26 cellular contexts compared by ENCODE assay signal in genomic region chrX:68179355-68179754, GRCh38.
"Had no signal": no experiment of that assay in that cellular context is flagged by ENCODE, and none has a peak within 500 bp of the region (broad histone marks: within the 10 kb centered on the region; RNA-seq: fewer than 3 reads in every experiment).

No MANE protein-coding gene starts in this region.

- H3K36me3 Mint-ChIP-seq: memory B cell; natural killer cell; stimulated activated memory B cell treated with anti-CD40 and anti-IgM and Interleukin-4, amounts not matched to agents 10 μg/mL and 1 μg/mL and 100 μg/mL, for 72 hours had no signal

- H3K4me2 ChIP-seq: hepatocyte had no signal

- FAIRE-seq: kidney had no signal

- H3K79me2 ChIP-seq: hepatocyte had no signal

- H3K36me3 ChIP-seq: gastrocnemius medialis, heart left ventricle, ovary, sigmoid colon, tibial artery had no signal

- H3K27me3 Mint-ChIP-seq: stimulated activated memory B cell treated with anti-CD40 and anti-IgM and Interleukin-4, amounts not matched to agents 10 μg/mL and 1 μg/mL and 100 μg/mL, for 72 hours; type B pancreatic cell had no signal

- H2AFZ ChIP-seq: hepatocyte had no signal

- H3K4me1 Mint-ChIP-seq: memory B cell; natural killer cell; stimulated activated memory B cell treated with anti-CD40 and anti-IgM and Interleukin-4, amounts not matched to agents 10 μg/mL and 1 μg/mL and 100 μg/mL, for 72 hours had no signal

- H3K9me3 ChIP-seq: gastrocnemius medialis, ovary, psoas muscle, sigmoid colon, testis, tibial artery had no signal

- H3K4me3 Mint-ChIP-seq: memory B cell; natural killer cell; stimulated activated memory B cell treated with anti-CD40 and anti-IgM and Interleukin-4, amounts not matched to agents 10 μg/mL and 1 μg/mL and 100 μg/mL, for 72 hours; type B pancreatic cell had no signal

- H3K27ac Mint-ChIP-seq: memory B cell; natural killer cell; stimulated activated memory B cell treated with anti-CD40 and anti-IgM and Interleukin-4, amounts not matched to agents 10 μg/mL and 1 μg/mL and 100 μg/mL, for 72 hours; type B pancreatic cell had no signal

- H3K27ac ChIP-seq: dorsolateral prefrontal cortex, hepatocyte, ovary, psoas muscle, sigmoid colon, testis, tibial artery had no signal

- H3K4me3 ChIP-seq: dorsolateral prefrontal cortex, gastrocnemius medialis, heart left ventricle, hepatocyte, lung, ovary, psoas muscle, sigmoid colon, testis, tibial artery had no signal

- H3K9me3 Mint-ChIP-seq: type B pancreatic cell had no signal

- ATAC-seq: gastrocnemius medialis; heart left ventricle; left lobe of liver; natural killer cell; psoas muscle; right cardiac atrium; stimulated activated memory B cell treated with anti-CD40 and anti-IgM and Interleukin-4, amounts not matched to agents 10 μg/mL and 1 μg/mL and 100 μg/mL, for 72 hours; stimulated activated naive CD8-positive, alpha-beta T cell treated with anti-CD3 and anti-CD28 coated beads, Interleukin-15, Interleukin-2, amounts not matched to agents 100 U/mL and 50 U/mL, for 24 hours had no signal

- DNase-seq: cortex of kidney; dorsolateral prefrontal cortex; effector CD4-positive, alpha-beta T cell; foreskin fibroblast; gastrocnemius medialis; heart left ventricle; kidney; natural killer cell; occipital lobe; ovary; posterior cingulate gyrus; psoas muscle; right cardiac atrium; sigmoid colon; stimulated activated CD4-positive, alpha-beta T cell treated with anti-CD3 and anti-CD28 coated beads, Interleukin-2, amount 100 ng/mL, for 24 hours; stimulated activated CD4-positive, alpha-beta T cell treated with anti-CD3 and anti-CD28 coated beads, Interleukin-4, amount 100 ng/mL, for 4 hours; stimulated activated naive CD8-positive, alpha-beta T cell treated with anti-CD3 and anti-CD28 coated beads, Interleukin-15, Interleukin-2, amounts not matched to agents 100 U/mL and 50 U/mL, for 24 hours; substantia nigra; testis; tibial artery had no signal

- H3K4me1 ChIP-seq: psoas muscle, testis had no signal

- H3K27me3 ChIP-seq: gastrocnemius medialis, hepatocyte, ovary, sigmoid colon, testis, tibial artery had no signal
